Comparison of ENCODE assay signal across 23 cellular contexts in the genomic region with DNA sequence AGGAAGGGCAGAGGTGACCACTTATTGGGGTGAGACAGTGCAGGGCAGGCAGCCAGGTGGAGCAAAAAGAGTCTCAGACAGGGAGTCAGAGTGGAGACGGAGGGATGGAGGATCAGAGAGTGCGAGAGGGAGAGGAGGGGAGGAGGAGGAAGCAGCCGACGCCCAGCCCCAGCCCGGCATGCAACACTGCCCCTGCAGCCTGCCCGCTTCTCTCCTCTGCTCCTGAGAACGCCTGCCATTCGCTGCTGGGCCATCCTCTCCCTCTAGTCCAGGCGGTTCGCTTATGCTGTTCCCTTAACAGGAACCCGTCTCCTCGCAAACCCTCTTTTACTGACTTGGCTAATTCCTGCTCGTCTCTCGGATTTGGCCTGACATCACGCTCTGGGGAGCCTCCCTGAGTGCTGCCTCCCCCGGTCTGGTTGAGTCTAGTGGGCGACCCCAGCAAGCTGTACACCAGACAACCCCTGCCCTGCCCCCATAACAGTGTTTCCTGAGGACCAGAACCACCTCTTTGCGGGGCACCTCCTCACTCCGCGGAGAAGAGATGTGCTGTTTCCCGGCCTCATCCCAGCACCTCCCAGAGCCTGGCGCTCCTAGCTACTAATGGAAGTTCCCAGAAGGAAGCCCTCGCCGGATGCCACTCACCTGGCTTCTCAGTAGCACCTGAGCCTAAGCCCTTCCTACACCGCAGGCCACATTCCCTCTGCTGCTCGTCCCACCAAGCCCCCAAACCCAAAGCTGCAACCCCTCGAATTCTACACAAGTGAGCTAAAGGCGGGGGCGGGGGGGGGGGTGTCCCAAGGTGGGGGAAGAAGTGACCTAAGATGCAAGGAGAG.
DNase-seq lines count a peak whose midpoint lies in the region; ATAC-seq and TF ChIP-seq lines count a peak whose summit lies in the region.
"Had no signal": no experiment of that assay in that cellular context is flagged by ENCODE, and none has a peak within 500 bp of the region (broad histone marks: within the 10 kb centered on the region; RNA-seq: fewer than 3 reads in every experiment).

No MANE protein-coding gene starts in this region.

- no peaks in the 10 kb centered on the region for H3K4me1 ChIP-seq in PC-3 (ENCODE audit: insufficient read depth, low read length)
- H3K4me1 ChIP-seq in iPS DF 6.9 (ENCODE audit: control insufficient read depth, insufficient read depth, low read length), result peaks cover 3% of the 10 kb centered on the region
- peaks cover 0 to 14% (median 0%) of the 10 kb centered on the region in 4 donors for H3K4me1 ChIP-seq in stomach
- H3K4me1 ChIP-seq in aorta (ENCODE audit: control insufficient read depth in 1 of 2, insufficient read depth in 2 of 2, low read length in 2 of 2), result no peaks in the 10 kb centered on the region
- H3K4me1 ChIP-seq: SJSA1 had no signal

- H3K36me3 Mint-ChIP-seq in activated CD8-positive, alpha-beta T cell treated with anti-CD3 and anti-CD28 coated beads, Interleukin-2, amount 10 ng/mL, durations not matched to agents 7 days and 5 days (ENCODE audit: low read depth), result no peaks in the 10 kb centered on the region
- H3K36me3 Mint-ChIP-seq in activated CD8-positive, alpha-beta T cell treated with anti-CD3 and anti-CD28 coated beads for 36 hours (ENCODE audit: low read depth), result no peaks in the 10 kb centered on the region
- no peaks in the 10 kb centered on the region for H3K36me3 Mint-ChIP-seq in stimulated activated memory B cell treated with anti-CD40 and anti-IgM and Interleukin-4, amounts not matched to agents 10 μg/mL and 1 μg/mL and 100 μg/mL, for 72 hours
- H3K36me3 Mint-ChIP-seq: activated naive CD4-positive, alpha-beta T cell treated with anti-CD3 and anti-CD28 coated beads, Interleukin-2, amount 50 U/mL, for 24 hours; CD4-positive, CD25-positive, alpha-beta regulatory T cell; IgD-negative memory B cell; mesothelial cell of epicardium; type B pancreatic cell had no signal

- 0 out of 2 replicates have a peak overlapping the region, but pooled peaks have one; percentile 22 for H2AFZ ChIP-seq in PC-3 (ENCODE audit: low read length)

- H3K27me3 ChIP-seq in PC-3 (ENCODE audit: low read length) (no peaks in the 10 kb centered on the region), iPS DF 6.9 (ENCODE audit: control insufficient read depth, insufficient read depth, low read length) (no peaks in the 10 kb centered on the region), stomach (peaks cover 3 to 71% (median 23%) of the 10 kb centered on the region in 3 donors), aorta (ENCODE audit: control insufficient read depth in 1 of 2, insufficient read depth in 2 of 2, low read length in 1 of 2) (no peaks in the 10 kb centered on the region)

- peaks cover 39% of the 10 kb centered on the region for H3K27me3 Mint-ChIP-seq in activated CD8-positive, alpha-beta T cell treated with anti-CD3 and anti-CD28 coated beads, Interleukin-2, amount 10 ng/mL, durations not matched to agents 7 days and 5 days (ENCODE audit: low read depth)
- peaks cover 39% of the 10 kb centered on the region for H3K27me3 Mint-ChIP-seq in activated CD8-positive, alpha-beta T cell treated with anti-CD3 and anti-CD28 coated beads for 36 hours
- H3K27me3 Mint-ChIP-seq in stimulated activated memory B cell treated with anti-CD40 and anti-IgM and Interleukin-4, amounts not matched to agents 10 μg/mL and 1 μg/mL and 100 μg/mL, for 72 hours, result peaks cover 48% of the 10 kb centered on the region

- no peak for DNase-seq in activated CD8-positive, alpha-beta T cell treated with anti-CD3 and anti-CD28 coated beads, Interleukin-2, amount 10 ng/mL, durations not matched to agents 7 days and 5 days
- DNase-seq in activated CD8-positive, alpha-beta T cell treated with anti-CD3 and anti-CD28 coated beads for 36 hours, result no peak
- DNase-seq in PC-3 (no peak), iPS DF 6.9 (ENCODE audit: low read depth, low spot score) (no peak), stomach (no peak), aorta (no peak), OCI-M1 (lab: John Stamatoyannopoulos, UW) (no peak)
- DNase-seq: activated CD4-positive, alpha-beta T cell treated with anti-CD3 and anti-CD28 coated beads for 48 hours; brain microvascular endothelial cell; CD4-positive, CD25-positive, alpha-beta regulatory T cell; cortex of kidney; erythroblast; NCI-H1930; NCI-H510A; stimulated activated CD4-positive, alpha-beta T cell treated with anti-CD3 and anti-CD28 coated beads, Interleukin-15, amount 100 ng/mL, for 24 hours; stimulated activated naive CD8-positive, alpha-beta T cell treated with anti-CD3 and anti-CD28 coated beads, Interleukin-15, Interleukin-2, amounts not matched to agents 100 U/mL and 50 U/mL, for 24 hours had no signal

- BruUV-seq in PC-3 (replicated peaks; lab: Mats Ljungman, UMichigan), result no TSS peak

- TF ChIP-seq POLR2A in stomach (IDR thresholded peaks at IDR 0.05), result no peak

- no peak for TF ChIP-seq EP300 in stomach (IDR thresholded peaks at IDR 0.05)

- no peak overlapping the region for H3K27ac Mint-ChIP-seq in activated CD8-positive, alpha-beta T cell treated with anti-CD3 and anti-CD28 coated beads, Interleukin-2, amount 10 ng/mL, durations not matched to agents 7 days and 5 days
- no peak overlapping the region for H3K27ac Mint-ChIP-seq in activated CD8-positive, alpha-beta T cell treated with anti-CD3 and anti-CD28 coated beads for 36 hours
- peak overlapping the region; percentile 36 for H3K27ac Mint-ChIP-seq in stimulated activated memory B cell treated with anti-CD40 and anti-IgM and Interleukin-4, amounts not matched to agents 10 μg/mL and 1 μg/mL and 100 μg/mL, for 72 hours
- H3K27ac Mint-ChIP-seq: activated naive CD4-positive, alpha-beta T cell treated with anti-CD3 and anti-CD28 coated beads, Interleukin-2, amount 50 U/mL, for 24 hours; CD4-positive, CD25-positive, alpha-beta regulatory T cell; IgD-negative memory B cell; mesothelial cell of epicardium; type B pancreatic cell had no signal

- H3K4me3 Mint-ChIP-seq in activated CD8-positive, alpha-beta T cell treated with anti-CD3 and anti-CD28 coated beads, Interleukin-2, amount 10 ng/mL, durations not matched to agents 7 days and 5 days, result peak overlapping the region; percentile 2
- no peak overlapping the region for H3K4me3 Mint-ChIP-seq in activated CD8-positive, alpha-beta T cell treated with anti-CD3 and anti-CD28 coated beads for 36 hours
- H3K4me3 Mint-ChIP-seq in stimulated activated memory B cell treated with anti-CD40 and anti-IgM and Interleukin-4, amounts not matched to agents 10 μg/mL and 1 μg/mL and 100 μg/mL, for 72 hours, result peak overlapping the region; percentile 79
- H3K4me3 Mint-ChIP-seq: activated naive CD4-positive, alpha-beta T cell treated with anti-CD3 and anti-CD28 coated beads, Interleukin-2, amount 50 U/mL, for 24 hours; CD4-positive, CD25-positive, alpha-beta regulatory T cell; mesothelial cell of epicardium; type B pancreatic cell had no signal

- no peak overlapping the region for H3K4me2 ChIP-seq in PC-3 (ENCODE audit: low read length)

- H3K79me2 ChIP-seq in PC-3 (ENCODE audit: low read length), result no peaks in the 10 kb centered on the region

- H3F3A ChIP-seq in PC-3 (ENCODE audit: low read length, unreplicated experiment), result no peaks in the 10 kb centered on the region

- H3K9me3 ChIP-seq in PC-3 (ENCODE audit: low read length) (no peaks in the 10 kb centered on the region), iPS DF 6.9 (ENCODE audit: control insufficient read depth, insufficient read depth, low read length) (no peaks in the 10 kb centered on the region), stomach (no peaks in the 10 kb centered on the region), aorta (ENCODE audit: control insufficient read depth, low read length) (no peaks in the 10 kb centered on the region)
- H3K9me3 ChIP-seq: neutrophil, SJSA1 had no signal

- no peaks in the 10 kb centered on the region for H4K20me1 ChIP-seq in PC-3 (ENCODE audit: low read length)

- H3K9me2 ChIP-seq in PC-3 (replicated peaks; ENCODE audit: low read length), result no peaks in the 10 kb centered on the region

- POLR2A ChIA-PET in activated CD8-positive, alpha-beta T cell treated with anti-CD3 and anti-CD28 coated beads, Interleukin-2, amount 10 ng/mL, durations not matched to agents 7 days and 5 days (lab: Charles Lee), result no interaction called here
- POLR2A ChIA-PET in activated CD8-positive, alpha-beta T cell treated with anti-CD3 and anti-CD28 coated beads for 36 hours (lab: Charles Lee), result no interaction called here
- POLR2A ChIA-PET in PC-3 (lab: Charles Lee; ENCODE audit: unreplicated experiment), result no interaction called here

- H3K4me1 Mint-ChIP-seq in activated CD8-positive, alpha-beta T cell treated with anti-CD3 and anti-CD28 coated beads, Interleukin-2, amount 10 ng/mL, durations not matched to agents 7 days and 5 days (ENCODE audit: low read depth), result no peaks in the 10 kb centered on the region
- peaks cover 2% of the 10 kb centered on the region for H3K4me1 Mint-ChIP-seq in activated CD8-positive, alpha-beta T cell treated with anti-CD3 and anti-CD28 coated beads for 36 hours (ENCODE audit: low read depth)
- peaks cover 13% of the 10 kb centered on the region for H3K4me1 Mint-ChIP-seq in stimulated activated memory B cell treated with anti-CD40 and anti-IgM and Interleukin-4, amounts not matched to agents 10 μg/mL and 1 μg/mL and 100 μg/mL, for 72 hours
- H3K4me1 Mint-ChIP-seq: activated naive CD4-positive, alpha-beta T cell treated with anti-CD3 and anti-CD28 coated beads, Interleukin-2, amount 50 U/mL, for 24 hours; mesothelial cell of epicardium had no signal

- H3K4me3 ChIP-seq in PC-3 (ENCODE audit: low read length) (no peak overlapping the region), iPS DF 6.9 (ENCODE audit: low read length) (peak overlapping the region; percentile 45; the same call in 1 of the 2 replicates), stomach (no peak overlapping the region), aorta (ENCODE audit: low read length in 2 of 2) (no peak overlapping the region)
- H3K4me3 ChIP-seq: SJSA1 had no signal

- no CpG with 5 or more reads among the region's 29 CpGs for WGBS in iPS DF 6.9 (ENCODE audit: insufficient coverage, insufficient read length)
- 10 to 15% (median 12%) methylated on average over 29 of the region's 29 CpGs for WGBS in stomach, 5 donors
- WGBS in aorta, 2 donors, result 5 to 7% methylated on average over 27 to 29 of the region's 29 CpGs

- intact Hi-C loops in activated CD8-positive, alpha-beta T cell treated with anti-CD3 and anti-CD28 coated beads for 36 hours (cut with micrococcal nuclease), result loop anchor here (5.0 kb wide), 1 partner anchor 93 kb away; no protein-coding TSS in a partner anchor
- intact Hi-C loops in PC-3 (cut with micrococcal nuclease) (loop anchor here (5.0 kb wide), 1 partner anchor 693 kb away; a partner anchor contains a TSS), stomach (cut with DNase I; ENCODE audit: low total_unique reads) (loop anchor here (5.0 kb wide), 2 partner anchors 213 to 698 kb away; a partner anchor contains a TSS), aorta (cut with DNase I) (loop anchor here in 1 of 2 donors (10.0 kb wide), 1 partner anchor 211 kb away; no protein-coding TSS in a partner anchor)

- CTCF ChIA-PET in activated CD8-positive, alpha-beta T cell treated with anti-CD3 and anti-CD28 coated beads, Interleukin-2, amount 10 ng/mL, durations not matched to agents 7 days and 5 days (lab: Charles Lee), result no interaction called here
- CTCF ChIA-PET in activated CD8-positive, alpha-beta T cell treated with anti-CD3 and anti-CD28 coated beads for 36 hours (lab: Charles Lee), result no interaction called here
- CTCF ChIA-PET in PC-3 (lab: Charles Lee), result no interaction called here

- TF ChIP-seq CTCF in activated CD8-positive, alpha-beta T cell treated with anti-CD3 and anti-CD28 coated beads for 36 hours (IDR thresholded peaks at IDR 0.05), result no peak
- TF ChIP-seq CTCF in PC-3 (conservative IDR thresholded peaks at IDR 0.05; ENCODE audit: low read depth, low read length), result no peak
- TF ChIP-seq CTCF in stomach (IDR thresholded peaks at IDR 0.05), result no peak

- no peak for ATAC-seq in activated CD8-positive, alpha-beta T cell treated with anti-CD3 and anti-CD28 coated beads, Interleukin-2, amount 10 ng/mL, durations not matched to agents 7 days and 5 days
- no peak for ATAC-seq in activated CD8-positive, alpha-beta T cell treated with anti-CD3 and anti-CD28 coated beads for 36 hours
- ATAC-seq in PC-3, result no peak
- ATAC-seq in stimulated activated memory B cell treated with anti-CD40 and anti-IgM and Interleukin-4, amounts not matched to agents 10 μg/mL and 1 μg/mL and 100 μg/mL, for 72 hours, result no peak
- no peak for ATAC-seq in aorta (ENCODE audit: low FRiP score)
- ATAC-seq: stimulated activated naive CD8-positive, alpha-beta T cell treated with anti-CD3 and anti-CD28 coated beads, Interleukin-15, Interleukin-2, amounts not matched to agents 100 U/mL and 50 U/mL, for 24 hours had no signal

- H3K9ac ChIP-seq in PC-3 (ENCODE audit: low read length), result no peak overlapping the region

- no peaks in the 10 kb centered on the region for H3K36me3 ChIP-seq in PC-3 (ENCODE audit: low read depth, low read length)
- H3K36me3 ChIP-seq in iPS DF 6.9 (ENCODE audit: control insufficient read depth, insufficient read depth, low read length), result no peaks in the 10 kb centered on the region
- no peaks in the 10 kb centered on the region for H3K36me3 ChIP-seq in stomach
- no peaks in the 10 kb centered on the region for H3K36me3 ChIP-seq in aorta (ENCODE audit: control insufficient read depth in 1 of 2, insufficient read depth in 2 of 2, low read length in 1 of 2)
- H3K36me3 ChIP-seq: brain microvascular endothelial cell, neutrophil, SJSA1 had no signal

- H3K27ac ChIP-seq in PC-3 (ENCODE audit: low read length) (no peak overlapping the region), iPS DF 6.9 (ENCODE audit: low read length) (no peak overlapping the region), stomach (no peak overlapping the region), aorta (ENCODE audit: low read depth in 1 of 2, low read length in 2 of 2) (no peak overlapping the region)
- H3K27ac ChIP-seq: brain microvascular endothelial cell, neutrophil, SJSA1 had no signal

- H3K9me3 Mint-ChIP-seq in activated CD8-positive, alpha-beta T cell treated with anti-CD3 and anti-CD28 coated beads, Interleukin-2, amount 10 ng/mL, durations not matched to agents 7 days and 5 days (ENCODE audit: insufficient read depth), result no peaks in the 10 kb centered on the region
- no peaks in the 10 kb centered on the region for H3K9me3 Mint-ChIP-seq in activated CD8-positive, alpha-beta T cell treated with anti-CD3 and anti-CD28 coated beads for 36 hours
- H3K9me3 Mint-ChIP-seq in stimulated activated memory B cell treated with anti-CD40 and anti-IgM and Interleukin-4, amounts not matched to agents 10 μg/mL and 1 μg/mL and 100 μg/mL, for 72 hours, result no peaks in the 10 kb centered on the region
- H3K9me3 Mint-ChIP-seq: activated naive CD4-positive, alpha-beta T cell treated with anti-CD3 and anti-CD28 coated beads, Interleukin-2, amount 50 U/mL, for 24 hours; mesothelial cell of epicardium; type B pancreatic cell had no signal
